1 cellular context compared by ENCODE assay signal in genomic region chr11:57440744-57441414, GRCh38.
A peak's percentile ranks its signal among the peaks of the same experiment; 100 is the strongest.
TF ChIP-seq lines count a peak whose summit lies in the region.

No MANE protein-coding gene starts in this region.

TF ChIP-seq in HepG2, 621 proteins besides CTCF, POLR2A, EP300 and RAD21 (continued from another document and continues in another):
- TF ChIP-seq, protein P1, sequence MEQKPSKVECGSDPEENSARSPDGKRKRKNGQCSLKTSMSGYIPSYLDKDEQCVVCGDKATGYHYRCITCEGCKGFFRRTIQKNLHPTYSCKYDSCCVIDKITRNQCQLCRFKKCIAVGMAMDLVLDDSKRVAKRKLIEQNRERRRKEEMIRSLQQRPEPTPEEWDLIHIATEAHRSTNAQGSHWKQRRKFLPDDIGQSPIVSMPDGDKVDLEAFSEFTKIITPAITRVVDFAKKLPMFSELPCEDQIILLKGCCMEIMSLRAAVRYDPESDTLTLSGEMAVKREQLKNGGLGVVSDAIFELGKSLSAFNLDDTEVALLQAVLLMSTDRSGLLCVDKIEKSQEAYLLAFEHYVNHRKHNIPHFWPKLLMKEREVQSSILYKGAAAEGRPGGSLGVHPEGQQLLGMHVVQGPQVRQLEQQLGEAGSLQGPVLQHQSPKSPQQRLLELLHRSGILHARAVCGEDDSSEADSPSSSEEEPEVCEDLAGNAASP (CRISPR knock-in tag; IDR thresholded peaks at IDR 0.05; ENCODE audit: borderline replicate concordance) = 0 out of 2 replicates have a peak, but pooled peaks have one; percentile 50
- peak; percentile 72 for TF ChIP-seq TARDBP (CRISPR knock-in tag; IDR thresholded peaks at IDR 0.05)
- no peak for TF ChIP-seq DDIT3 (CRISPR knock-in tag; IDR thresholded peaks at IDR 0.05)
- no peak for TF ChIP-seq RFXANK (CRISPR knock-in tag; IDR thresholded peaks at IDR 0.05)
- TF ChIP-seq ZNF280D (CRISPR knock-in tag; IDR thresholded peaks at IDR 0.05) = 0 out of 2 replicates have a peak, but pooled peaks have one; percentile 1
- TF ChIP-seq MAZ (IDR thresholded peaks at IDR 0.05; ENCODE audit: borderline replicate concordance, low read depth, low read length) = no peak
- TF ChIP-seq MAZ (CRISPR knock-in tag; IDR thresholded peaks at IDR 0.05; ENCODE audit: low read depth) = no peak
- no peak for TF ChIP-seq RBFOX2 (IDR thresholded peaks at IDR 0.05; ENCODE audit: low read depth, low read length)
- TF ChIP-seq ZFP36 (IDR thresholded peaks at IDR 0.05; ENCODE audit: borderline replicate concordance, low read depth, low read length, partially characterized antibody) = no peak
- no peak for TF ChIP-seq KAT7 (CRISPR knock-in tag; IDR thresholded peaks at IDR 0.05; ENCODE audit: borderline replicate concordance)
- no peak for TF ChIP-seq ZNF850 (CRISPR knock-in tag; conservative IDR thresholded peaks at IDR 0.05)
- no peak for TF ChIP-seq AGO2 (optimal IDR thresholded peaks at IDR 0.05; ENCODE audit: low read depth, low read length)
- TF ChIP-seq ZNF564 (CRISPR knock-in tag; IDR thresholded peaks at IDR 0.05) = no peak
- TF ChIP-seq PHF20 (CRISPR knock-in tag; IDR thresholded peaks at IDR 0.05) = no peak
- TF ChIP-seq, protein P2, sequence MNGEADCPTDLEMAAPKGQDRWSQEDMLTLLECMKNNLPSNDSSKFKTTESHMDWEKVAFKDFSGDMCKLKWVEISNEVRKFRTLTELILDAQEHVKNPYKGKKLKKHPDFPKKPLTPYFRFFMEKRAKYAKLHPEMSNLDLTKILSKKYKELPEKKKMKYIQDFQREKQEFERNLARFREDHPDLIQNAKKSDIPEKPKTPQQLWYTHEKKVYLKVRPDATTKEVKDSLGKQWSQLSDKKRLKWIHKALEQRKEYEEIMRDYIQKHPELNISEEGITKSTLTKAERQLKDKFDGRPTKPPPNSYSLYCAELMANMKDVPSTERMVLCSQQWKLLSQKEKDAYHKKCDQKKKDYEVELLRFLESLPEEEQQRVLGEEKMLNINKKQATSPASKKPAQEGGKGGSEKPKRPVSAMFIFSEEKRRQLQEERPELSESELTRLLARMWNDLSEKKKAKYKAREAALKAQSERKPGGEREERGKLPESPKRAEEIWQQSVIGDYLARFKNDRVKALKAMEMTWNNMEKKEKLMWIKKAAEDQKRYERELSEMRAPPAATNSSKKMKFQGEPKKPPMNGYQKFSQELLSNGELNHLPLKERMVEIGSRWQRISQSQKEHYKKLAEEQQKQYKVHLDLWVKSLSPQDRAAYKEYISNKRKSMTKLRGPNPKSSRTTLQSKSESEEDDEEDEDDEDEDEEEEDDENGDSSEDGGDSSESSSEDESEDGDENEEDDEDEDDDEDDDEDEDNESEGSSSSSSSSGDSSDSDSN (CRISPR knock-in tag; IDR thresholded peaks at IDR 0.05) = no peak
- TF ChIP-seq RFXAP (CRISPR knock-in tag; IDR thresholded peaks at IDR 0.05; ENCODE audit: borderline replicate concordance) = no peak; the same call in 1 of the 2 replicates
- TF ChIP-seq, protein P3, sequence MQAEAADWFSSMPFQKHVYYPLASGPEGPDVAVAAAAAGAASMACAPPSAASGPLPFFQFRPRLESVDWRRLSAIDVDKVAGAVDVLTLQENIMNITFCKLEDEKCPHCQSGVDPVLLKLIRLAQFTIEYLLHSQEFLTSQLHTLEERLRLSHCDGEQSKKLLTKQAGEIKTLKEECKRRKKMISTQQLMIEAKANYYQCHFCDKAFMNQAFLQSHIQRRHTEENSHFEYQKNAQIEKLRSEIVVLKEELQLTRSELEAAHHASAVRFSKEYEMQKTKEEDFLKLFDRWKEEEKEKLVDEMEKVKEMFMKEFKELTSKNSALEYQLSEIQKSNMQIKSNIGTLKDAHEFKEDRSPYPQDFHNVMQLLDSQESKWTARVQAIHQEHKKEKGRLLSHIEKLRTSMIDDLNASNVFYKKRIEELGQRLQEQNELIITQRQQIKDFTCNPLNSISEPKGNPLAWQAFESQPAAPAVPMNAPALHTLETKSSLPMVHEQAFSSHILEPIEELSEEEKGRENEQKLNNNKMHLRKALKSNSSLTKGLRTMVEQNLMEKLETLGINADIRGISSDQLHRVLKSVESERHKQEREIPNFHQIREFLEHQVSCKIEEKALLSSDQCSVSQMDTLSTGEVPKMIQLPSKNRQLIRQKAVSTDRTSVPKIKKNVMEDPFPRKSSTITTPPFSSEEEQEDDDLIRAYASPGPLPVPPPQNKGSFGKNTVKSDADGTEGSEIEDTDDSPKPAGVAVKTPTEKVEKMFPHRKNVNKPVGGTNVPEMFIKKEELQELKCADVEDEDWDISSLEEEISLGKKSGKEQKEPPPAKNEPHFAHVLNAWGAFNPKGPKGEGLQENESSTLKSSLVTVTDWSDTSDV (CRISPR knock-in tag; IDR thresholded peaks at IDR 0.05) = no peak
- TF ChIP-seq FOXC1 (CRISPR knock-in tag; IDR thresholded peaks at IDR 0.05; ENCODE audit: borderline replicate concordance) = no peak
- peak; percentile 77 for TF ChIP-seq RARA (CRISPR knock-in tag; IDR thresholded peaks at IDR 0.05)
- no peak for TF ChIP-seq ZNF224 (CRISPR knock-in tag; IDR thresholded peaks at IDR 0.05)
- TF ChIP-seq ZNF484 (CRISPR knock-in tag; IDR thresholded peaks at IDR 0.05; ENCODE audit: borderline replicate concordance, low read depth) = no peak
- TF ChIP-seq SP4 (CRISPR knock-in tag; IDR thresholded peaks at IDR 0.05) = no peak
- peak; percentile 81 for TF ChIP-seq NR2F6 (IDR thresholded peaks at IDR 0.05)
- peak; percentile 73 for TF ChIP-seq NR2F6 (CRISPR knock-in tag; IDR thresholded peaks at IDR 0.05)
- no peak for TF ChIP-seq FOXO4 (CRISPR knock-in tag; conservative IDR thresholded peaks at IDR 0.05)
- TF ChIP-seq MTA3 (CRISPR knock-in tag; IDR thresholded peaks at IDR 0.05) = no peak
- TF ChIP-seq, protein P4, sequence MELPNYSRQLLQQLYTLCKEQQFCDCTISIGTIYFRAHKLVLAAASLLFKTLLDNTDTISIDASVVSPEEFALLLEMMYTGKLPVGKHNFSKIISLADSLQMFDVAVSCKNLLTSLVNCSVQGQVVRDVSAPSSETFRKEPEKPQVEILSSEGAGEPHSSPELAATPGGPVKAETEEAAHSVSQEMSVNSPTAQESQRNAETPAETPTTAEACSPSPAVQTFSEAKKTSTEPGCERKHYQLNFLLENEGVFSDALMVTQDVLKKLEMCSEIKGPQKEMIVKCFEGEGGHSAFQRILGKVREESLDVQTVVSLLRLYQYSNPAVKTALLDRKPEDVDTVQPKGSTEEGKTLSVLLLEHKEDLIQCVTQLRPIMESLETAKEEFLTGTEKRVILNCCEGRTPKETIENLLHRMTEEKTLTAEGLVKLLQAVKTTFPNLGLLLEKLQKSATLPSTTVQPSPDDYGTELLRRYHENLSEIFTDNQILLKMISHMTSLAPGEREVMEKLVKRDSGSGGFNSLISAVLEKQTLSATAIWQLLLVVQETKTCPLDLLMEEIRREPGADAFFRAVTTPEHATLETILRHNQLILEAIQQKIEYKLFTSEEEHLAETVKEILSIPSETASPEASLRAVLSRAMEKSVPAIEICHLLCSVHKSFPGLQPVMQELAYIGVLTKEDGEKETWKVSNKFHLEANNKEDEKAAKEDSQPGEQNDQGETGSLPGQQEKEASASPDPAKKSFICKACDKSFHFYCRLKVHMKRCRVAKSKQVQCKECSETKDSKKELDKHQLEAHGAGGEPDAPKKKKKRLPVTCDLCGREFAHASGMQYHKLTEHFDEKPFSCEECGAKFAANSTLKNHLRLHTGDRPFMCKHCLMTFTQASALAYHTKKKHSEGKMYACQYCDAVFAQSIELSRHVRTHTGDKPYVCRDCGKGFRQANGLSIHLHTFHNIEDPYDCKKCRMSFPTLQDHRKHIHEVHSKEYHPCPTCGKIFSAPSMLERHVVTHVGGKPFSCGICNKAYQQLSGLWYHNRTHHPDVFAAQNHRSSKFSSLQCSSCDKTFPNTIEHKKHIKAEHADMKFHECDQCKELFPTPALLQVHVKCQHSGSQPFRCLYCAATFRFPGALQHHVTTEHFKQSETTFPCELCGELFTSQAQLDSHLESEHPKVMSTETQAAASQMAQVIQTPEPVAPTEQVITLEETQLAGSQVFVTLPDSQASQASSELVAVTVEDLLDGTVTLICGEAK (IDR thresholded peaks at IDR 0.05) = no peak
- TF ChIP-seq, protein P4 (CRISPR knock-in tag; IDR thresholded peaks at IDR 0.05) = no peak
- TF ChIP-seq, protein P5, sequence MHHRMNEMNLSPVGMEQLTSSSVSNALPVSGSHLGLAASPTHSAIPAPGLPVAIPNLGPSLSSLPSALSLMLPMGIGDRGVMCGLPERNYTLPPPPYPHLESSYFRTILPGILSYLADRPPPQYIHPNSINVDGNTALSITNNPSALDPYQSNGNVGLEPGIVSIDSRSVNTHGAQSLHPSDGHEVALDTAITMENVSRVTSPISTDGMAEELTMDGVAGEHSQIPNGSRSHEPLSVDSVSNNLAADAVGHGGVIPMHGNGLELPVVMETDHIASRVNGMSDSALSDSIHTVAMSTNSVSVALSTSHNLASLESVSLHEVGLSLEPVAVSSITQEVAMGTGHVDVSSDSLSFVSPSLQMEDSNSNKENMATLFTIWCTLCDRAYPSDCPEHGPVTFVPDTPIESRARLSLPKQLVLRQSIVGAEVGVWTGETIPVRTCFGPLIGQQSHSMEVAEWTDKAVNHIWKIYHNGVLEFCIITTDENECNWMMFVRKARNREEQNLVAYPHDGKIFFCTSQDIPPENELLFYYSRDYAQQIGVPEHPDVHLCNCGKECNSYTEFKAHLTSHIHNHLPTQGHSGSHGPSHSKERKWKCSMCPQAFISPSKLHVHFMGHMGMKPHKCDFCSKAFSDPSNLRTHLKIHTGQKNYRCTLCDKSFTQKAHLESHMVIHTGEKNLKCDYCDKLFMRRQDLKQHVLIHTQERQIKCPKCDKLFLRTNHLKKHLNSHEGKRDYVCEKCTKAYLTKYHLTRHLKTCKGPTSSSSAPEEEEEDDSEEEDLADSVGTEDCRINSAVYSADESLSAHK (CRISPR knock-in tag; IDR thresholded peaks at IDR 0.05; ENCODE audit: borderline replicate concordance) = no peak
- no peak for TF ChIP-seq KDM3A (CRISPR knock-in tag; IDR thresholded peaks at IDR 0.05; ENCODE audit: low read depth)
- no peak for TF ChIP-seq ZKSCAN1 (IDR thresholded peaks at IDR 0.05; ENCODE audit: low read length)
- TF ChIP-seq ZNF567 (CRISPR knock-in tag; IDR thresholded peaks at IDR 0.05; ENCODE audit: borderline replicate concordance) = no peak
- no peak for TF ChIP-seq SUZ12 (IDR thresholded peaks at IDR 0.05; ENCODE audit: low read depth, low read length)
